In the genomic region with DNA sequence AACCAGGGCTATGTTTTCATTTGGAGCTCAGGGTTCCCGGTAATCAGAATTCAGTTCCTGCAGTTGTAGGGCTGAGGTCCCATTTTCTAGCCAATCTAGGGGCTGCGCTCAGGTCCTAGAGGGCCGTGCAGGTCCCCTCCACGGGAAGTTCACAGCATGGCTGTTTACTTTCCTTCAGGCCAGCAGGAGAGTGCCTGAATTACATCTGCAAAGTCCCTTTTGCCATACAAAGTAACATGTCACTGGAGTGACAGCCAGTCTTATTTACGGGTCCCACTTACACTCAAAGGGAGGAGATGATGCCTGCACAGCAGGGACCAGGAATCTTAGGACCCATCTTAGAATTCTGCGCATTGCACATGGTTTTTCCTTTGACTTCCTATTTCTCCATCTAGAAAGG, we compare ENCODE assay signal across 19 cellular contexts. TPM values are rescaled to one million over a fixed set of nuclear protein-coding genes. Genes with fewer than 3 reads are reported as not detected.
A peak's percentile ranks its signal among the peaks of the same experiment; 100 is the strongest.
DNase-seq lines count a peak whose midpoint lies in the region; ATAC-seq, FAIRE-seq and TF ChIP-seq lines count a peak whose summit lies in the region.
"Had no signal": no experiment of that assay in that cellular context is flagged by ENCODE, and none has a peak within 500 bp of the region (broad histone marks: within the 10 kb centered on the region; RNA-seq: fewer than 3 reads in every experiment).

No MANE protein-coding gene starts in this region.

- CTCF ChIA-PET in A549 (lab: Yijun Ruan, JAX): interaction anchor here (1.1 to 1.5 kb wide), 2 partner anchors 12 to 18 kb away, joined by 3 to 4 read pairs; no protein-coding TSS in a partner anchor

- H3K4me3 Mint-ChIP-seq in GM23338 (no peak overlapping the region), nephron (no peak overlapping the region)

- H3K4me3 ChIP-seq in A549: no peak overlapping the region
- H3K4me3 ChIP-seq in GM23338: no peak overlapping the region
- no peak overlapping the region for H3K4me3 ChIP-seq in adrenal gland

- H3K4me1 Mint-ChIP-seq in GM23338 (no peaks in the 10 kb centered on the region), nephron (peaks cover 83% of the 10 kb centered on the region)

- H3K27ac ChIP-seq in A549: peak overlapping the region; percentile 53 to 85
- no peak overlapping the region for H3K27ac ChIP-seq in GM23338 (ENCODE audit: low read depth)
- peak overlapping the region in 3 of 5 donors; percentile 33 to 78 (median 34) for H3K27ac ChIP-seq in adrenal gland

- TF ChIP-seq POLR2A in A549 (IDR thresholded peaks at IDR 0.05; ENCODE audit: low read length) (no peak), adrenal gland (IDR thresholded peaks at IDR 0.05) (no peak)

- H3K27me3 ChIP-seq in GM23338 (ENCODE audit: insufficient read depth): no peaks in the 10 kb centered on the region
- peaks cover 6% of the 10 kb centered on the region for H3K27me3 ChIP-seq in adrenal gland

- H3K36me3 ChIP-seq in GM23338 (ENCODE audit: insufficient read depth): no peaks in the 10 kb centered on the region
- no peaks in the 10 kb centered on the region for H3K36me3 ChIP-seq in adrenal gland (replicated peaks in 1 of 2)

- TF ChIP-seq CTCF in A549 (IDR thresholded peaks at IDR 0.05) (no peak), GM23338 (conservative IDR thresholded peaks at IDR 0.05; ENCODE audit: low read depth in 2 of 2) (no peak), adrenal gland (IDR thresholded peaks at IDR 0.05) (no peak), nephron (IDR thresholded peaks at IDR 0.05; ENCODE audit: unreplicated experiment in 3 of 3) (no peak)

- H2AFZ ChIP-seq in GM23338: peak overlapping the region; percentile 58

- no peaks in the 10 kb centered on the region for H3K9me2 ChIP-seq in GM23338 (ENCODE audit: insufficient read depth)

- H3K4me1 ChIP-seq in A549 (peaks cover 40% of the 10 kb centered on the region), GM23338 (ENCODE audit: insufficient read depth) (no peaks in the 10 kb centered on the region), adrenal gland (replicated peaks in 1 of 2) (peaks cover 0 to 7% of the 10 kb centered on the region in 2 donors)

- no peak for FAIRE-seq in A549 (lab: Jason Lieb, UNC)
- FAIRE-seq: A204.1, GM12891, GM18507, H54 had no signal

- no peak for TF ChIP-seq RAD21 in A549 (conservative IDR thresholded peaks at IDR 0.05 in 1 of 2, IDR thresholded peaks at IDR 0.05 in 1 of 2)

- H3K9me3 ChIP-seq in A549 (no peaks in the 10 kb centered on the region), adrenal gland (replicated peaks in 1 of 3) (no peaks in the 10 kb centered on the region)

- TF ChIP-seq EP300 in A549 (IDR thresholded peaks at IDR 0.05): no peak

- WGBS in A549 (ENCODE audit: missing lambda C conversion rate): 85% methylated on average over 6 of the region's 6 CpGs
- 76 to 87% (median 86%) methylated on average over 4 to 6 of the region's 6 CpGs for WGBS in adrenal gland, 4 donors

- H3K27ac Mint-ChIP-seq in GM23338: no peak overlapping the region
- H3K27ac Mint-ChIP-seq in nephron: peak overlapping the region; percentile 79 to 92 (median 91)

- intact Hi-C loops in adrenal gland (cut with DNase I): no loop called here

- H3K4me2 ChIP-seq in A549 (peak overlapping the region; percentile 16; the same call in 2 of the 3 replicates), GM23338 (no peak overlapping the region)

- ATAC-seq in A549 (no peak; a peak in 3 of 6 replicates), GM23338 (no peak), HG03565 (IDR thresholded peaks at IDR 0.05; ENCODE audit: unreplicated experiment) (no peak), GM19467 (IDR thresholded peaks at IDR 0.05; ENCODE audit: unreplicated experiment) (no peak)

- no peaks in the 10 kb centered on the region for H3K79me2 ChIP-seq in GM23338 (replicated peaks; ENCODE audit: insufficient read depth)

- DNase-seq in A549 (ENCODE audit: low read depth in 1 of 2, low spot score in 1 of 2) (no peak), GM23338 (ENCODE audit: low spot score) (no peak), adrenal gland (no peak), NCI-H1436 (lab: John Stamatoyannopoulos, UW) (no peak), NCI-H1694 treated with DMSO at 0.1 percent for 48 hours (lab: John Stamatoyannopoulos, UW) (no peak)
- DNase-seq: COR-L47, NCI-H1092 treated with DMSO at 0.1 percent for 48 hours, NCI-H187, NCI-H526 treated with DMSO at 0.1 percent for 48 hours, SHP77 treated with DMSO at 0.1 percent for 48 hours had no signal

- POLR2A ChIA-PET in A549 (lab: Yijun Ruan, JAX): no interaction called here

- H4K20me1 ChIP-seq in GM23338 (replicated peaks; ENCODE audit: insufficient read depth): no peaks in the 10 kb centered on the region

- H3K9me3 Mint-ChIP-seq in GM23338: no peaks in the 10 kb centered on the region; the same call in 2 of the 3 replicates
- peaks cover 2% of the 10 kb centered on the region for H3K9me3 Mint-ChIP-seq in nephron

- H3K27me3 Mint-ChIP-seq in GM23338 (ENCODE audit: insufficient read depth, low read depth, poor library complexity): peaks cover 3% of the 10 kb centered on the region
- peaks cover 11% of the 10 kb centered on the region for H3K27me3 Mint-ChIP-seq in nephron (ENCODE audit: low read depth)

- H3K36me3 Mint-ChIP-seq in GM23338 (ENCODE audit: low read depth): no peaks in the 10 kb centered on the region
- no peaks in the 10 kb centered on the region for H3K36me3 Mint-ChIP-seq in nephron (ENCODE audit: low read depth)

- no peaks in the 10 kb centered on the region for H3F3A ChIP-seq in GM23338 (replicated peaks; ENCODE audit: low read depth)

TF ChIP-seq in A549, 52 proteins besides CTCF, POLR2A, EP300 and RAD21:
- TF ChIP-seq ESRRA (IDR thresholded peaks at IDR 0.05; ENCODE audit: borderline replicate concordance, low read length) (no peak), RARB (CRISPR knock-in tag; IDR thresholded peaks at IDR 0.05) (no peak), HEYL (CRISPR knock-in tag; IDR thresholded peaks at IDR 0.05) (no peak)

TF ChIP-seq in GM23338, 12 proteins besides CTCF, POLR2A, EP300 and RAD21:
- TF ChIP-seq CREB1 (CRISPR knock-in tag; IDR thresholded peaks at IDR 0.05; ENCODE audit: low read depth): no peak

RNA-seq across cellular contexts. Expression of a gene that starts 29.9 kb away (rescaled TPM):
- polyA plus RNA-seq in A549 (2011; rRNA removed): 1,135 and 1,466 TPM in 2 replicates
- 661 and 843 TPM in 2 replicates for polyA plus RNA-seq in A549 (2012; cell fraction: cytosol; rRNA removed)
- polyA plus RNA-seq in A549 (2012; cell fraction: nucleus; rRNA removed): 1,811 and 1,913 TPM in 2 replicates
- polyA plus RNA-seq in A549 (2017; fragmentation: RNase III; extraction: RNeasy Plus Mini Kit Qiagen cat#74134 plus additional on column Dnase treatment): 1,411 to 1,859 TPM (median 1,765 TPM) in 3 replicates
- polyA minus RNA-seq in A549 (2011; rRNA and poly(A)+ RNA removed): 1,411 and 1,484 TPM in 2 replicates
- 8.2 and 8.9 TPM in 2 replicates for total RNA-seq in GM23338 (2014; rRNA removed; shearing (Covaris generic))
- polyA plus RNA-seq in GM23338 (2016; fragmentation: Nextera tagmentation; extraction: Ambion mirVana): 8.0 and 9.4 TPM in 2 replicates
- 100 to 1,000 TPM in 5 of 8 donors, 10 to 100 TPM in 3; 48.4 to 200 (median 123) TPM for total RNA-seq in adrenal gland
- 100 to 1,000 TPM in 2 of 3 donors, 10 to 100 TPM in 1; 42.9 to 126 (median 103) TPM for polyA plus RNA-seq in adrenal gland

RNA-seq across cellular contexts. Expression of a gene that starts 44.1 kb away (rescaled TPM):
- polyA plus RNA-seq in A549 (2011; rRNA removed) (not detected in 2 replicates), A549 (2017; fragmentation: RNase III; extraction: RNeasy Plus Mini Kit Qiagen cat#74134 plus additional on column Dnase treatment) (not detected in 3 replicates), GM23338 (2016; fragmentation: Nextera tagmentation; extraction: Ambion mirVana) (0.43 and 0.45 TPM in 2 replicates), adrenal gland (not detected)
- polyA plus RNA-seq in A549 (2012; cell fraction: cytosol; rRNA removed): not detected in 2 replicates
- polyA plus RNA-seq in A549 (2012; cell fraction: nucleus; rRNA removed): not detected in 2 replicates
- not detected in 2 replicates for polyA minus RNA-seq in A549 (2011; rRNA and poly(A)+ RNA removed)
- not detected in 2 replicates for total RNA-seq in GM23338 (2014; rRNA removed; shearing (Covaris generic))
- not detected for total RNA-seq in adrenal gland
- total RNA-seq: Daoy, MCF 10A had no signal

Comparison
In these comparisons a context has a peak if more than half of its experiments do, and no peak if none do; other contexts are left out.
1. RNA of a gene that starts 29.9 kb away (polyA plus RNA-seq): 661 to 1,913 TPM in A549; 42.9 to 126 TPM in adrenal gland and 8.0 to 9.4 TPM in GM23338; every median in the first group is over 4 times any median in the second.